Comparison of ENCODE assay signal across 1 cellular context in the genomic region with DNA sequence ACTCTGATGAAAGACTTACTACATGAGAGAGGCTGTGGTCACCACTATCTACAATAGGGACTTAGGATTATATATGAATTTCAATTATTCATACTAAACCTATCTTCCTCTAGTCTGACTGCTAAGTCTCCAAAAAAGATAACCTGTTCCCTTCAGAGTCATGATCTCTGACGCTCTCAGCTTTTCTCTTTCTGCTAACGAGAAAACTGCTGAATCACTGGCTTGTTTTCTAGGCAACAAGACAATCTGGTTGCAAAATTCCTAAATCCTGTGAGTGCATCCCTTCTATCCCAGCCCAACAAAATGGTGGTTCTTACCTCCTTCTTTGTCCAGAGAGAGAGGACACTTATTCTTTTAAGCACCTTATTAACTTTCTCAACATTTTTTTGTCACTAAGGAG.
TF ChIP-seq lines count a peak whose summit lies in the region.

No MANE protein-coding gene starts in this region.

TF ChIP-seq in HepG2, 621 proteins besides CTCF, POLR2A, EP300 and RAD21 (continued from another document):
- no peak for TF ChIP-seq THYN1 (CRISPR knock-in tag; IDR thresholded peaks at IDR 0.05; ENCODE audit: borderline replicate concordance, low read depth)
- TF ChIP-seq EHMT2 (IDR thresholded peaks at IDR 0.05; ENCODE audit: borderline replicate concordance, low read depth, low read length) = no peak
- TF ChIP-seq, protein P1, sequence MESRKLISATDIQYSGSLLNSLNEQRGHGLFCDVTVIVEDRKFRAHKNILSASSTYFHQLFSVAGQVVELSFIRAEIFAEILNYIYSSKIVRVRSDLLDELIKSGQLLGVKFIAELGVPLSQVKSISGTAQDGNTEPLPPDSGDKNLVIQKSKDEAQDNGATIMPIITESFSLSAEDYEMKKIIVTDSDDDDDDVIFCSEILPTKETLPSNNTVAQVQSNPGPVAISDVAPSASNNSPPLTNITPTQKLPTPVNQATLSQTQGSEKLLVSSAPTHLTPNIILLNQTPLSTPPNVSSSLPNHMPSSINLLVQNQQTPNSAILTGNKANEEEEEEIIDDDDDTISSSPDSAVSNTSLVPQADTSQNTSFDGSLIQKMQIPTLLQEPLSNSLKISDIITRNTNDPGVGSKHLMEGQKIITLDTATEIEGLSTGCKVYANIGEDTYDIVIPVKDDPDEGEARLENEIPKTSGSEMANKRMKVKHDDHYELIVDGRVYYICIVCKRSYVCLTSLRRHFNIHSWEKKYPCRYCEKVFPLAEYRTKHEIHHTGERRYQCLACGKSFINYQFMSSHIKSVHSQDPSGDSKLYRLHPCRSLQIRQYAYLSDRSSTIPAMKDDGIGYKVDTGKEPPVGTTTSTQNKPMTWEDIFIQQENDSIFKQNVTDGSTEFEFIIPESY (CRISPR knock-in tag; IDR thresholded peaks at IDR 0.05) = no peak
- no peak for TF ChIP-seq STAG1 (CRISPR knock-in tag; IDR thresholded peaks at IDR 0.05)
- TF ChIP-seq RARG (CRISPR knock-in tag; IDR thresholded peaks at IDR 0.05; ENCODE audit: low read depth) = no peak
- no peak for TF ChIP-seq ZNF660 (CRISPR knock-in tag; IDR thresholded peaks at IDR 0.05; ENCODE audit: borderline replicate concordance, low read depth)
- no peak for TF ChIP-seq ZNF790 (CRISPR knock-in tag; IDR thresholded peaks at IDR 0.05; ENCODE audit: borderline replicate concordance)
- TF ChIP-seq MTA1 (CRISPR knock-in tag; IDR thresholded peaks at IDR 0.05; ENCODE audit: borderline replicate concordance) = no peak
